Comparison of ENCODE assay signal across 8 cellular contexts in genomic region chr3:128845119-128845518, GRCh38. TPM values are rescaled to one million over a fixed set of nuclear protein-coding genes. Genes with fewer than 3 reads are reported as not detected.
DNase-seq lines count a peak whose midpoint lies in the region; ATAC-seq and TF ChIP-seq lines count a peak whose summit lies in the region.

No MANE protein-coding gene starts in this region.

- TF ChIP-seq POLR2A in sigmoid colon (IDR thresholded peaks at IDR 0.05), result no peak

- no peaks in the 10 kb centered on the region for H3K79me2 ChIP-seq in mesendoderm (ENCODE audit: control insufficient read depth, insufficient read depth, low read length)

- in situ Hi-C loops in GM13976 (cut with MboI; ENCODE audit: low sequenced_read_pairs, unreplicated experiment), result no loop called here

- no peaks in the 10 kb centered on the region for H3K9me3 ChIP-seq in sigmoid colon

- H2BK120ac ChIP-seq in mesendoderm (ENCODE audit: low read depth, low read length), result no peak overlapping the region

- H3K23ac ChIP-seq in mesendoderm (ENCODE audit: low read length), result no peak overlapping the region

- no CpG with 5 or more reads among the region's 8 CpGs for WGBS in mesendoderm (ENCODE audit: extremely low coverage, insufficient coverage, low lambda C conversion rate)
- WGBS in sigmoid colon, 2 donors, result 39 to 61% methylated on average over 8 of the region's 8 CpGs

- no peak overlapping the region for H3K4ac ChIP-seq in mesendoderm (ENCODE audit: low read depth, low read length)

- no peak for ATAC-seq in activated B cell treated with CpG ODN at 0.5 μM for 24 hours (ENCODE audit: low read depth)
- ATAC-seq in GM18873 (IDR thresholded peaks at IDR 0.05; ENCODE audit: low FRiP score, unreplicated experiment), result no peak

- H3K9ac ChIP-seq in mesendoderm (ENCODE audit: low read length), result no peak overlapping the region

- CTCF ChIA-PET in activated B cell treated with CpG ODN at 0.5 μM for 24 hours (lab: Charles Lee), result interaction anchor here (0.6 to 2.6 kb wide), 6 partner anchors 24 to 418 kb away, joined by 3 to 15 read pairs (median 4); no protein-coding TSS in a partner anchor

- no peaks in the 10 kb centered on the region for H3K27me3 ChIP-seq in mesendoderm (ENCODE audit: insufficient read depth, low read length, poor library complexity)
- no peaks in the 10 kb centered on the region for H3K27me3 ChIP-seq in sigmoid colon

- DNase-seq in CD1c-positive myeloid dendritic cell (ENCODE audit: extremely low spot score) (peak; percentile 16), GM13976 (ENCODE audit: low spot score) (no peak), activated B cell treated with CpG ODN at 0.5 μM for 24 hours (no peak), mesendoderm (peak; percentile 64), sigmoid colon (no peak), COR-L47 (lab: John Stamatoyannopoulos, UW) (no peak), NCI-H446 treated with DMSO at 0.1 percent for 48 hours (lab: John Stamatoyannopoulos, UW) (no peak)

- H3K4me3 ChIP-seq in mesendoderm (ENCODE audit: low read length), result no peak overlapping the region
- peak overlapping the region in 2 of 4 donors; percentile 48 to 52 for H3K4me3 ChIP-seq in sigmoid colon

- H3K27ac ChIP-seq in mesendoderm (ENCODE audit: low read depth, low read length), result no peak overlapping the region
- peak overlapping the region in 2 of 4 donors; percentile 74 to 75 for H3K27ac ChIP-seq in sigmoid colon

- peak overlapping the region; percentile 42 for H3K56ac ChIP-seq in mesendoderm (ENCODE audit: low read length)

- no peaks in the 10 kb centered on the region for H3K79me1 ChIP-seq in mesendoderm (ENCODE audit: low read length)

- no peaks in the 10 kb centered on the region for H3K27me3 Mint-ChIP-seq in activated B cell treated with CpG ODN at 0.5 μM for 24 hours

- H3K9me3 Mint-ChIP-seq in activated B cell treated with CpG ODN at 0.5 μM for 24 hours, result no peaks in the 10 kb centered on the region

- intact Hi-C loops in activated B cell treated with CpG ODN at 0.5 μM for 24 hours (cut with micrococcal nuclease), result no loop called here
- intact Hi-C loops in sigmoid colon (cut with DNase I), result no loop called here

- H3K18ac ChIP-seq in mesendoderm (ENCODE audit: low read length), result no peak overlapping the region

- H2AK5ac ChIP-seq in mesendoderm (ENCODE audit: low read length), result no peak overlapping the region

- no peak overlapping the region for H4K5ac ChIP-seq in mesendoderm (ENCODE audit: low read length)

- TF ChIP-seq EP300 in sigmoid colon (IDR thresholded peaks at IDR 0.05), result no peak

- H4K8ac ChIP-seq in mesendoderm (ENCODE audit: low read depth, low read length), result no peak overlapping the region

- H2BK5ac ChIP-seq in mesendoderm (ENCODE audit: low read length), result no peak overlapping the region

- POLR2A ChIA-PET in activated B cell treated with CpG ODN at 0.5 μM for 24 hours (lab: Charles Lee), result interaction anchor here (1.8 to 1.9 kb wide), 2 partner anchors 34 to 164 kb away, joined by 5 to 13 read pairs; partner anchors contain the start of gene ACAD9

- no peaks in the 10 kb centered on the region for H3K36me3 Mint-ChIP-seq in activated B cell treated with CpG ODN at 0.5 μM for 24 hours (ENCODE audit: low read depth)

- H2BK15ac ChIP-seq in mesendoderm (replicated peaks; ENCODE audit: low read depth), result no peak overlapping the region

- TF ChIP-seq CTCF in GM13976 (IDR thresholded peaks at IDR 0.05; ENCODE audit: borderline replicate concordance, control extremely low read depth, extremely low read depth, insufficient read depth, missing control alignments), result peak; percentile 22
- TF ChIP-seq CTCF in activated B cell treated with CpG ODN at 0.5 μM for 24 hours (IDR thresholded peaks at IDR 0.05), result no peak
- no peak for TF ChIP-seq CTCF in sigmoid colon (IDR thresholded peaks at IDR 0.05)

- H3K4me3 Mint-ChIP-seq in activated B cell treated with CpG ODN at 0.5 μM for 24 hours, result peak overlapping the region; percentile 88

- peak overlapping the region; percentile 18 for H3K27ac Mint-ChIP-seq in activated B cell treated with CpG ODN at 0.5 μM for 24 hours

- no peaks in the 10 kb centered on the region for H3K36me3 ChIP-seq in mesendoderm (ENCODE audit: control insufficient read depth, insufficient read depth, low read length)
- H3K36me3 ChIP-seq in sigmoid colon, result no peaks in the 10 kb centered on the region

- H3K4me1 Mint-ChIP-seq in activated B cell treated with CpG ODN at 0.5 μM for 24 hours, result peaks cover 10% of the 10 kb centered on the region

- no peak overlapping the region for H3K4me2 ChIP-seq in mesendoderm (ENCODE audit: low read length)

- peaks cover 2% of the 10 kb centered on the region for H3K4me1 ChIP-seq in mesendoderm (ENCODE audit: control insufficient read depth, low read depth, low read length)
- peaks cover 0 to 16% (median 14%) of the 10 kb centered on the region in 4 donors for H3K4me1 ChIP-seq in sigmoid colon

RNA-seq across cellular contexts. Expression of gene ACAD9, which starts 34.3 kb away (rescaled TPM):
- total RNA-seq in activated B cell treated with CpG ODN at 0.5 μM for 24 hours, result 52.5 and 57.3 TPM in 2 replicates
- polyA plus RNA-seq in mesendoderm (2013, experiment 1 of 2), result 18.0 TPM
- 17.4 TPM for polyA plus RNA-seq in mesendoderm (2013, experiment 2 of 2)
- 10 to 100 TPM; 30.3 to 40.5 (median 34.4) TPM for total RNA-seq in sigmoid colon
- polyA plus RNA-seq in sigmoid colon, result 10 to 100 TPM; 16.2 to 32.4 (median 18.5) TPM

Comparison
In these comparisons a context has a peak if more than half of its experiments do, and no peak if none do; other contexts are left out.
1. DNase-seq: peak in CD1c-positive myeloid dendritic cell (single experiment) and mesendoderm (single experiment); none in GM13976 (single experiment), activated B cell treated with CpG ODN at 0.5 μM for 24 hours (single experiment), sigmoid colon (single experiment), COR-L47 (single experiment) and NCI-H446 treated with DMSO at 0.1 percent for 48 hours (single experiment).